In genomic region chr9:6047020-6047419, GRCh38 we compare ENCODE assay signal across 21 cellular contexts. TPM values are rescaled to one million over a fixed set of nuclear protein-coding genes. Genes with fewer than 3 reads are reported as not detected.
DNase-seq lines count a peak whose midpoint lies in the region; ATAC-seq lines count a peak whose summit lies in the region.
"Had no signal": no experiment of that assay in that cellular context is flagged by ENCODE, and none has a peak within 500 bp of the region (broad histone marks: within the 10 kb centered on the region; RNA-seq: fewer than 3 reads in every experiment).

No MANE protein-coding gene starts in this region.

- intact Hi-C loops in activated CD4-positive, alpha-beta T cell treated with anti-CD3 and anti-CD28 coated beads for 36 hours (cut with DNase I, micrococcal nuclease): no loop called here
- intact Hi-C loops in activated CD4-positive, alpha-beta T cell treated with anti-CD3 and anti-CD28 coated beads, Interleukin-2, amount 10 ng/mL, durations not matched to agents 24 days and 14 days (cut with micrococcal nuclease): no loop called here

- no peak for DNase-seq in activated CD4-positive, alpha-beta T cell treated with anti-CD3 and anti-CD28 coated beads for 36 hours
- DNase-seq in activated CD4-positive, alpha-beta T cell treated with anti-CD3 and anti-CD28 coated beads, Interleukin-2, amount 10 ng/mL, durations not matched to agents 24 days and 14 days: no peak
- no peak for DNase-seq in stimulated activated effector memory CD8-positive, alpha-beta T cell treated with anti-CD3 and anti-CD28 coated beads, Interleukin-12 subunit alpha, Interleukin-12 subunit beta, amount 100 ng/mL, for 72 hours (ENCODE audit: low spot score in 2 of 2)
- DNase-seq: 8988T; ACHN; AML-193; BE2C; CD4-positive, alpha-beta T cell; CD8-positive, alpha-beta memory T cell; DMS 273 treated with DMSO at 0.1 percent for 48 hours; DMS79; EL; GDM1; GOT3; HFFc6 had no signal

- CTCF ChIA-PET in activated CD4-positive, alpha-beta T cell treated with anti-CD3 and anti-CD28 coated beads for 36 hours (lab: Charles Lee): interaction anchor here (0.7 to 3.9 kb wide), 2 partner anchors 8 to 162 kb away, joined by 3 to 28 read pairs; no protein-coding TSS in a partner anchor

- no peak overlapping the region for H3K27ac Mint-ChIP-seq in activated CD4-positive, alpha-beta T cell treated with anti-CD3 and anti-CD28 coated beads for 36 hours
- H3K27ac Mint-ChIP-seq in activated CD4-positive, alpha-beta T cell treated with anti-CD3 and anti-CD28 coated beads, Interleukin-2, amount 10 ng/mL, durations not matched to agents 24 days and 14 days: no peak overlapping the region
- peak overlapping the region; percentile 1 for H3K27ac Mint-ChIP-seq in activated T-helper 17 cell treated with anti-CD3 and anti-CD28 coated beads, Interleukin-2, amount 50 U/mL, for 72 hours
- H3K27ac Mint-ChIP-seq in stimulated activated effector memory CD8-positive, alpha-beta T cell treated with anti-CD3 and anti-CD28 coated beads, Interleukin-12 subunit alpha, Interleukin-12 subunit beta, amount 100 ng/mL, for 72 hours: no peak overlapping the region
- H3K27ac Mint-ChIP-seq: CD14-positive monocyte; CD4-positive, alpha-beta T cell; CD8-positive, alpha-beta memory T cell; HFFc6 had no signal

- H3K27me3 Mint-ChIP-seq in activated CD4-positive, alpha-beta T cell treated with anti-CD3 and anti-CD28 coated beads for 36 hours: peaks cover 5% of the 10 kb centered on the region
- peaks cover 11% of the 10 kb centered on the region for H3K27me3 Mint-ChIP-seq in activated CD4-positive, alpha-beta T cell treated with anti-CD3 and anti-CD28 coated beads, Interleukin-2, amount 10 ng/mL, durations not matched to agents 24 days and 14 days
- H3K27me3 Mint-ChIP-seq in activated T-helper 17 cell treated with anti-CD3 and anti-CD28 coated beads, Interleukin-2, amount 50 U/mL, for 72 hours: peaks cover 11% of the 10 kb centered on the region

- H3K9me3 Mint-ChIP-seq in activated CD4-positive, alpha-beta T cell treated with anti-CD3 and anti-CD28 coated beads for 36 hours (ENCODE audit: low read depth): no peaks in the 10 kb centered on the region
- no peaks in the 10 kb centered on the region for H3K9me3 Mint-ChIP-seq in activated CD4-positive, alpha-beta T cell treated with anti-CD3 and anti-CD28 coated beads, Interleukin-2, amount 10 ng/mL, durations not matched to agents 24 days and 14 days
- no peaks in the 10 kb centered on the region for H3K9me3 Mint-ChIP-seq in activated T-helper 17 cell treated with anti-CD3 and anti-CD28 coated beads, Interleukin-2, amount 50 U/mL, for 72 hours
- no peaks in the 10 kb centered on the region for H3K9me3 Mint-ChIP-seq in stimulated activated effector memory CD8-positive, alpha-beta T cell treated with anti-CD3 and anti-CD28 coated beads, Interleukin-12 subunit alpha, Interleukin-12 subunit beta, amount 100 ng/mL, for 72 hours
- H3K9me3 Mint-ChIP-seq: CD4-positive, alpha-beta T cell; CD8-positive, alpha-beta memory T cell; HFFc6 had no signal

- peak; percentile 27 for ATAC-seq in activated CD4-positive, alpha-beta T cell treated with anti-CD3 and anti-CD28 coated beads for 36 hours
- peak; percentile 57 for ATAC-seq in activated T-helper 17 cell treated with anti-CD3 and anti-CD28 coated beads, Interleukin-2, amount 50 U/mL, for 72 hours (replicated peaks)
- ATAC-seq in stimulated activated effector memory CD8-positive, alpha-beta T cell treated with anti-CD3 and anti-CD28 coated beads, Interleukin-12 subunit alpha, Interleukin-12 subunit beta, amount 100 ng/mL, for 72 hours: peak; percentile 77
- ATAC-seq in GM21390 (IDR thresholded peaks at IDR 0.05; ENCODE audit: unreplicated experiment) (no peak), HG03108 (IDR thresholded peaks at IDR 0.05; ENCODE audit: unreplicated experiment) (no peak)
- ATAC-seq: A549, GM12878 had no signal

- H3K36me3 Mint-ChIP-seq in activated CD4-positive, alpha-beta T cell treated with anti-CD3 and anti-CD28 coated beads for 36 hours (ENCODE audit: low read depth): no peaks in the 10 kb centered on the region
- no peaks in the 10 kb centered on the region for H3K36me3 Mint-ChIP-seq in activated CD4-positive, alpha-beta T cell treated with anti-CD3 and anti-CD28 coated beads, Interleukin-2, amount 10 ng/mL, durations not matched to agents 24 days and 14 days (ENCODE audit: low read depth)
- H3K36me3 Mint-ChIP-seq in activated T-helper 17 cell treated with anti-CD3 and anti-CD28 coated beads, Interleukin-2, amount 50 U/mL, for 72 hours (ENCODE audit: low read depth): no peaks in the 10 kb centered on the region
- H3K36me3 Mint-ChIP-seq in stimulated activated effector memory CD8-positive, alpha-beta T cell treated with anti-CD3 and anti-CD28 coated beads, Interleukin-12 subunit alpha, Interleukin-12 subunit beta, amount 100 ng/mL, for 72 hours: no peaks in the 10 kb centered on the region
- H3K36me3 Mint-ChIP-seq: CD14-positive monocyte had no signal

- POLR2A ChIA-PET in activated CD4-positive, alpha-beta T cell treated with anti-CD3 and anti-CD28 coated beads for 36 hours (lab: Charles Lee): no interaction called here

- no peak overlapping the region for H3K4me3 Mint-ChIP-seq in activated CD4-positive, alpha-beta T cell treated with anti-CD3 and anti-CD28 coated beads for 36 hours
- no peak overlapping the region for H3K4me3 Mint-ChIP-seq in activated CD4-positive, alpha-beta T cell treated with anti-CD3 and anti-CD28 coated beads, Interleukin-2, amount 10 ng/mL, durations not matched to agents 24 days and 14 days
- no peak overlapping the region for H3K4me3 Mint-ChIP-seq in activated T-helper 17 cell treated with anti-CD3 and anti-CD28 coated beads, Interleukin-2, amount 50 U/mL, for 72 hours
- no peak overlapping the region for H3K4me3 Mint-ChIP-seq in stimulated activated effector memory CD8-positive, alpha-beta T cell treated with anti-CD3 and anti-CD28 coated beads, Interleukin-12 subunit alpha, Interleukin-12 subunit beta, amount 100 ng/mL, for 72 hours
- H3K4me3 Mint-ChIP-seq: CD4-positive, alpha-beta T cell; CD8-positive, alpha-beta memory T cell; HFFc6 had no signal

- H3K4me1 Mint-ChIP-seq in activated CD4-positive, alpha-beta T cell treated with anti-CD3 and anti-CD28 coated beads for 36 hours: peaks cover 3% of the 10 kb centered on the region
- H3K4me1 Mint-ChIP-seq in activated CD4-positive, alpha-beta T cell treated with anti-CD3 and anti-CD28 coated beads, Interleukin-2, amount 10 ng/mL, durations not matched to agents 24 days and 14 days: peaks cover 10% of the 10 kb centered on the region
- peaks cover 5% of the 10 kb centered on the region for H3K4me1 Mint-ChIP-seq in activated T-helper 17 cell treated with anti-CD3 and anti-CD28 coated beads, Interleukin-2, amount 50 U/mL, for 72 hours
- H3K4me1 Mint-ChIP-seq in stimulated activated effector memory CD8-positive, alpha-beta T cell treated with anti-CD3 and anti-CD28 coated beads, Interleukin-12 subunit alpha, Interleukin-12 subunit beta, amount 100 ng/mL, for 72 hours: peaks cover 11% of the 10 kb centered on the region

RNA-seq across cellular contexts. Expression of gene RANBP6, which starts 31.6 kb away (rescaled TPM):
- total RNA-seq in activated CD4-positive, alpha-beta T cell treated with anti-CD3 and anti-CD28 coated beads for 36 hours: 10 to 100 TPM; 11.7 to 18.2 TPM
- total RNA-seq in activated CD4-positive, alpha-beta T cell treated with anti-CD3 and anti-CD28 coated beads, Interleukin-2, amount 10 ng/mL, durations not matched to agents 24 days and 14 days: 20.5 and 21.3 TPM in 2 replicates
- 10 to 100 TPM; 14.6 to 22.7 TPM for total RNA-seq in activated T-helper 17 cell treated with anti-CD3 and anti-CD28 coated beads, Interleukin-2, amount 50 U/mL, for 72 hours

Comparison
In these comparisons a context has a peak if more than half of its experiments do, and no peak if none do; other contexts are left out.
1. ATAC-seq: peak in activated CD4-positive, alpha-beta T cell treated with anti-CD3 and anti-CD28 coated beads for 36 hours (single experiment), activated T-helper 17 cell treated with anti-CD3 and anti-CD28 coated beads, Interleukin-2, amount 50 U/mL, for 72 hours (single experiment) and stimulated activated effector memory CD8-positive, alpha-beta T cell treated with anti-CD3 and anti-CD28 coated beads, Interleukin-12 subunit alpha, Interleukin-12 subunit beta, amount 100 ng/mL, for 72 hours (single experiment); none in GM21390 (single experiment) and HG03108 (single experiment).